29 cellular contexts compared by ENCODE assay signal in genomic region chr10:3941676-3942075, GRCh38.
A peak's percentile ranks its signal among the peaks of the same experiment; 100 is the strongest.
DNase-seq lines count a peak whose midpoint lies in the region; ATAC-seq and TF ChIP-seq lines count a peak whose summit lies in the region.
"Had no signal": no experiment of that assay in that cellular context is flagged by ENCODE, and none has a peak within 500 bp of the region (broad histone marks: within the 10 kb centered on the region; RNA-seq: fewer than 3 reads in every experiment).

No MANE protein-coding gene starts in this region.

- no peak for DNase-seq in activated CD4-positive, alpha-beta T cell treated with anti-CD3 and anti-CD28 coated beads for 36 hours
- no peak for DNase-seq in activated CD4-positive, alpha-beta T cell treated with anti-CD3 and anti-CD28 coated beads, Interleukin-2, amount 50 U/mL, for 1 hour
- DNase-seq in DND-41 (no peak), naive B cell (no peak), NCI-H510A treated with DMSO at 0.1 percent for 48 hours (lab: John Stamatoyannopoulos, UW) (no peak), COLO668 (lab: John Stamatoyannopoulos, UW; ENCODE audit: unreplicated experiment) (no peak)
- DNase-seq in activated T-helper 2 cell treated with anti-CD3 and anti-CD28 coated beads, Interferon-gamma antibody, Interleukin-2, Interleukin-4, amounts not matched to agents 10 μg/mL and 5 μg/mL and 100 μg/mL, durations not matched to agents 14 hours and 24 hours and 36 hours (ENCODE audit: low spot score), result no peak
- DNase-seq: anterior cingulate cortex; Calu3; DMS79 treated with DMSO at 0.1 percent for 48 hours; effector CD4-positive, alpha-beta T cell; erythroblast; GF-D8; HCEC 1CT; Karpas-422; NCI-H1436; NCI-H2081; NCI-H345; pancreas; stimulated activated naive CD4-positive, alpha-beta T cell treated with Interleukin-2 at 50 U/mL for 16 hours; upper lobe of right lung had no signal

- no peaks in the 10 kb centered on the region for H4K20me1 ChIP-seq in DND-41 (ENCODE audit: insufficient read depth, low read length)

- H3K27me3 ChIP-seq in DND-41 (ENCODE audit: insufficient read depth, low read length, poor library complexity), result no peaks in the 10 kb centered on the region
- H3K27me3 ChIP-seq: pancreas, suprapubic skin, upper lobe of right lung had no signal

- CTCF ChIA-PET in activated CD4-positive, alpha-beta T cell treated with anti-CD3 and anti-CD28 coated beads for 36 hours (lab: Charles Lee), result no interaction called here

- H3K4me3 Mint-ChIP-seq in activated CD4-positive, alpha-beta T cell treated with anti-CD3 and anti-CD28 coated beads for 36 hours, result peak overlapping the region; percentile 57
- H3K4me3 Mint-ChIP-seq in activated T-helper 2 cell treated with anti-CD3 and anti-CD28 coated beads, Interferon-gamma antibody, Interleukin-2, Interleukin-4, amounts not matched to agents 10 μg/mL and 5 μg/mL and 100 μg/mL, durations not matched to agents 14 hours and 24 hours and 36 hours (ENCODE audit: low read depth), result no peak overlapping the region
- H3K4me3 Mint-ChIP-seq in naive B cell, result no peak overlapping the region
- H3K4me3 Mint-ChIP-seq: activated naive CD4-positive, alpha-beta T cell treated with anti-CD3 and anti-CD28 coated beads, Interleukin-2, amount 50 U/mL, for 24 hours; neural crest cell had no signal

- H3K27ac Mint-ChIP-seq in activated CD4-positive, alpha-beta T cell treated with anti-CD3 and anti-CD28 coated beads for 36 hours, result peak overlapping the region; percentile 81
- H3K27ac Mint-ChIP-seq in activated T-helper 2 cell treated with anti-CD3 and anti-CD28 coated beads, Interferon-gamma antibody, Interleukin-2, Interleukin-4, amounts not matched to agents 10 μg/mL and 5 μg/mL and 100 μg/mL, durations not matched to agents 14 hours and 24 hours and 36 hours, result peak overlapping the region; percentile 85
- H3K27ac Mint-ChIP-seq in naive B cell, result peak overlapping the region in 4 of 6 donors; percentile 17 to 78 (median 67)

- H3K9me3 ChIP-seq in DND-41 (ENCODE audit: insufficient read depth, low read length, severe bottlenecking), result no peaks in the 10 kb centered on the region
- H3K9me3 ChIP-seq: pancreas, suprapubic skin, upper lobe of right lung had no signal

- no peak for TF ChIP-seq CTCF in DND-41 (IDR thresholded peaks at IDR 0.05; ENCODE audit: borderline replicate concordance, extremely low read depth, low read length, poor library complexity, severe bottlenecking)

- intact Hi-C loops in activated CD4-positive, alpha-beta T cell treated with anti-CD3 and anti-CD28 coated beads for 36 hours (cut with DNase I, micrococcal nuclease), result loop anchor here in 1 of 2 experiments (5.0 kb wide), 1 partner anchor 39 kb away; no protein-coding TSS in a partner anchor
- intact Hi-C loops in activated T-helper 2 cell treated with anti-CD3 and anti-CD28 coated beads, Interferon-gamma antibody, Interleukin-2, Interleukin-4, amounts not matched to agents 10 μg/mL and 5 μg/mL and 100 μg/mL, durations not matched to agents 14 hours and 24 hours and 36 hours (cut with micrococcal nuclease), result loop anchor here (10.0 kb wide), 1 partner anchor 317 kb away; no protein-coding TSS in a partner anchor

- H3K79me2 ChIP-seq in DND-41 (ENCODE audit: insufficient read depth, low read length), result no peaks in the 10 kb centered on the region

- no peak overlapping the region for H2AFZ ChIP-seq in DND-41 (ENCODE audit: low read depth, low read length)

- peaks cover 25% of the 10 kb centered on the region for H3K4me1 ChIP-seq in DND-41 (ENCODE audit: insufficient read depth, low read length)
- H3K4me1 ChIP-seq: pancreas, upper lobe of right lung had no signal

- peaks cover 1% of the 10 kb centered on the region for H3K9me3 Mint-ChIP-seq in activated CD4-positive, alpha-beta T cell treated with anti-CD3 and anti-CD28 coated beads for 36 hours (ENCODE audit: low read depth)
- H3K9me3 Mint-ChIP-seq in activated T-helper 2 cell treated with anti-CD3 and anti-CD28 coated beads, Interferon-gamma antibody, Interleukin-2, Interleukin-4, amounts not matched to agents 10 μg/mL and 5 μg/mL and 100 μg/mL, durations not matched to agents 14 hours and 24 hours and 36 hours, result peaks cover 16% of the 10 kb centered on the region
- peaks cover 0 to 5% (median 0%) of the 10 kb centered on the region in 7 donors for H3K9me3 Mint-ChIP-seq in naive B cell
- H3K9me3 Mint-ChIP-seq: activated naive CD4-positive, alpha-beta T cell treated with anti-CD3 and anti-CD28 coated beads, Interleukin-2, amount 50 U/mL, for 24 hours; neural crest cell had no signal

- POLR2A ChIA-PET in activated CD4-positive, alpha-beta T cell treated with anti-CD3 and anti-CD28 coated beads for 36 hours (lab: Charles Lee), result no interaction called here

- H3K36me3 Mint-ChIP-seq in activated CD4-positive, alpha-beta T cell treated with anti-CD3 and anti-CD28 coated beads for 36 hours (ENCODE audit: low read depth), result peaks cover 13% of the 10 kb centered on the region
- H3K36me3 Mint-ChIP-seq in activated T-helper 2 cell treated with anti-CD3 and anti-CD28 coated beads, Interferon-gamma antibody, Interleukin-2, Interleukin-4, amounts not matched to agents 10 μg/mL and 5 μg/mL and 100 μg/mL, durations not matched to agents 14 hours and 24 hours and 36 hours (ENCODE audit: low read depth), result peaks cover 24% of the 10 kb centered on the region
- no peaks in the 10 kb centered on the region for H3K36me3 Mint-ChIP-seq in naive B cell
- H3K36me3 Mint-ChIP-seq: activated naive CD4-positive, alpha-beta T cell treated with anti-CD3 and anti-CD28 coated beads, Interleukin-2, amount 50 U/mL, for 24 hours had no signal

- ATAC-seq in activated CD4-positive, alpha-beta T cell treated with anti-CD3 and anti-CD28 coated beads for 36 hours, result no peak
- no peak for ATAC-seq in DND-41 (ENCODE audit: insufficient read depth, low read depth)
- no peak for ATAC-seq in naive B cell (ENCODE audit: low read depth in 2 of 2)
- no peak for ATAC-seq in HG02885 (IDR thresholded peaks at IDR 0.05; ENCODE audit: poor library complexity, unreplicated experiment)
- ATAC-seq: activated CD4-positive, CD25-positive, alpha-beta regulatory T cell treated with anti-CD3 and anti-CD28 coated beads, Interleukin-2, amount 50 U/mL, for 24 hours; HepG2; left colon; pancreas; upper lobe of right lung had no signal

- no peaks in the 10 kb centered on the region for H3K36me3 ChIP-seq in DND-41 (ENCODE audit: insufficient read depth, low read length)
- H3K36me3 ChIP-seq: pancreas, suprapubic skin, upper lobe of right lung had no signal

- H3K4me1 Mint-ChIP-seq in activated CD4-positive, alpha-beta T cell treated with anti-CD3 and anti-CD28 coated beads for 36 hours, result peaks cover 45% of the 10 kb centered on the region
- H3K4me1 Mint-ChIP-seq in activated T-helper 2 cell treated with anti-CD3 and anti-CD28 coated beads, Interferon-gamma antibody, Interleukin-2, Interleukin-4, amounts not matched to agents 10 μg/mL and 5 μg/mL and 100 μg/mL, durations not matched to agents 14 hours and 24 hours and 36 hours (ENCODE audit: low read depth), result peaks cover 44% of the 10 kb centered on the region
- peaks cover 0 to 4% (median 0%) of the 10 kb centered on the region in 3 donors for H3K4me1 Mint-ChIP-seq in naive B cell

- no peaks in the 10 kb centered on the region for H3K27me3 Mint-ChIP-seq in activated CD4-positive, alpha-beta T cell treated with anti-CD3 and anti-CD28 coated beads for 36 hours
- H3K27me3 Mint-ChIP-seq in activated T-helper 2 cell treated with anti-CD3 and anti-CD28 coated beads, Interferon-gamma antibody, Interleukin-2, Interleukin-4, amounts not matched to agents 10 μg/mL and 5 μg/mL and 100 μg/mL, durations not matched to agents 14 hours and 24 hours and 36 hours (ENCODE audit: low read depth), result no peaks in the 10 kb centered on the region
- peaks cover 0 to under 1% (median 0%) of the 10 kb centered on the region in 3 donors for H3K27me3 Mint-ChIP-seq in naive B cell
- H3K27me3 Mint-ChIP-seq: activated naive CD4-positive, alpha-beta T cell treated with anti-CD3 and anti-CD28 coated beads, Interleukin-2, amount 50 U/mL, for 24 hours had no signal

- H3K27ac ChIP-seq in DND-41 (ENCODE audit: low read length), result peak overlapping the region; percentile 33; the same call in 1 of the 2 replicates
- H3K27ac ChIP-seq: C4-2B, pancreas, suprapubic skin, upper lobe of right lung had no signal

- no peak overlapping the region for H3K4me3 ChIP-seq in DND-41 (ENCODE audit: low read depth in 1 of 2, low read length in 2 of 2)
- H3K4me3 ChIP-seq: pancreas, suprapubic skin, upper lobe of right lung had no signal

- no peak overlapping the region for H3K4me2 ChIP-seq in DND-41 (ENCODE audit: insufficient read depth, low read length)

- no peak overlapping the region for H3K9ac ChIP-seq in DND-41 (ENCODE audit: low read depth, low read length)
